14 cellular contexts compared by ENCODE assay signal in the genomic region with DNA sequence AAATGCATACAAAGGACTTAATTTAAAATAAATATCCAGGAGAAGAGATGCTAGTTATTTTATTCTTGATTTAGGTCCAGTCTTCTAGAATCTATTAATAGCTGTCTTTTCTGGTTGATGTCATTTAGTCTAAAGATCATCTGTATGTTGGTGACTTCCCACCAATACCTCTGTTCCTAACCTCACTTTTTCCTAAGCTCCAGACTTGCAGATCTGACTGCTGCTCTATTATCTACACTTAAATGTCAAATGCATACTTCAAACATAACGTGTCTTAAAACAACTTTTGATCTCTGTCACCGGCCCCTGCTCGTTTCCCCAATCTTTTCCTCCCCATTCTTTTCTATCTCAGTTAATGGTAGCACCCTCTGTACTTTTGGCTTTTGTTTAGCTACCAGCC.
DNase-seq lines count a peak whose midpoint lies in the region; ATAC-seq and TF ChIP-seq lines count a peak whose summit lies in the region.
"Had no signal": no experiment of that assay in that cellular context is flagged by ENCODE, and none has a peak within 500 bp of the region (broad histone marks: within the 10 kb centered on the region; RNA-seq: fewer than 3 reads in every experiment).

No MANE protein-coding gene starts in this region.

- no peaks in the 10 kb centered on the region for H3K79me1 ChIP-seq in IMR-90 (ENCODE audit: low read depth in 1 of 2, low read length in 2 of 2)

- no peak overlapping the region for H3K4ac ChIP-seq in IMR-90 (ENCODE audit: low read depth, low read length)

- H4K8ac ChIP-seq in IMR-90 (ENCODE audit: low read depth in 2 of 2, low read length in 2 of 2), result no peak overlapping the region

- peaks cover 22% of the 10 kb centered on the region for H3K4me1 Mint-ChIP-seq in activated CD4-positive, alpha-beta T cell treated with anti-CD3 and anti-CD28 coated beads for 36 hours
- peaks cover 29% of the 10 kb centered on the region for H3K4me1 Mint-ChIP-seq in stimulated activated memory B cell treated with anti-CD40 and anti-IgM and Interleukin-4, amounts not matched to agents 10 μg/mL and 1 μg/mL and 100 μg/mL, for 72 hours
- H3K4me1 Mint-ChIP-seq in CD4-positive, alpha-beta T cell (ENCODE audit: low read depth), result peaks cover 22% of the 10 kb centered on the region
- peaks cover 13% of the 10 kb centered on the region for H3K4me1 Mint-ChIP-seq in activated CD8-positive, alpha-beta memory T cell treated with anti-CD3 and anti-CD28 coated beads, Interleukin-2, amount 10 ng/mL, durations not matched to agents 7 days and 5 days

- no peak overlapping the region for H3K18ac ChIP-seq in IMR-90 (ENCODE audit: low read depth, low read length)

- no peak overlapping the region for H3K14ac ChIP-seq in IMR-90 (replicated peaks; ENCODE audit: low read depth, low read length)

- peaks cover 9% of the 10 kb centered on the region for H3K9me3 Mint-ChIP-seq in activated CD4-positive, alpha-beta T cell treated with anti-CD3 and anti-CD28 coated beads for 36 hours (ENCODE audit: low read depth)
- H3K9me3 Mint-ChIP-seq in stimulated activated memory B cell treated with anti-CD40 and anti-IgM and Interleukin-4, amounts not matched to agents 10 μg/mL and 1 μg/mL and 100 μg/mL, for 72 hours, result peaks cover 3% of the 10 kb centered on the region
- H3K9me3 Mint-ChIP-seq in CD4-positive, alpha-beta T cell, result no peaks in the 10 kb centered on the region
- H3K9me3 Mint-ChIP-seq in activated CD8-positive, alpha-beta memory T cell treated with anti-CD3 and anti-CD28 coated beads, Interleukin-2, amount 10 ng/mL, durations not matched to agents 7 days and 5 days (ENCODE audit: low read depth), result no peaks in the 10 kb centered on the region

- H3K27ac Mint-ChIP-seq in activated CD4-positive, alpha-beta T cell treated with anti-CD3 and anti-CD28 coated beads for 36 hours, result no peak overlapping the region
- no peak overlapping the region for H3K27ac Mint-ChIP-seq in stimulated activated memory B cell treated with anti-CD40 and anti-IgM and Interleukin-4, amounts not matched to agents 10 μg/mL and 1 μg/mL and 100 μg/mL, for 72 hours
- H3K27ac Mint-ChIP-seq in CD4-positive, alpha-beta T cell, result no peak overlapping the region
- no peak overlapping the region for H3K27ac Mint-ChIP-seq in activated CD8-positive, alpha-beta memory T cell treated with anti-CD3 and anti-CD28 coated beads, Interleukin-2, amount 10 ng/mL, durations not matched to agents 7 days and 5 days

- peak; percentile 16 for DNase-seq in activated CD4-positive, alpha-beta T cell treated with anti-CD3 and anti-CD28 coated beads for 36 hours
- no peak for DNase-seq in activated CD4-positive, alpha-beta T cell treated with anti-CD3 and anti-CD28 coated beads, Interleukin-2, amount 50 U/mL, for 1 hour
- DNase-seq in IMR-90, result no peak
- DNase-seq in CD4-positive, alpha-beta T cell, result no peak
- no peak for DNase-seq in activated CD8-positive, alpha-beta memory T cell treated with anti-CD3 and anti-CD28 coated beads, Interleukin-2, amount 10 ng/mL, durations not matched to agents 7 days and 5 days
- DNase-seq in LoVo (ENCODE audit: low spot score), result no peak
- DNase-seq: C1 segment of cervical spinal cord, MV-4-11, NCI-H1417, NCI-H1930, NCI-H2171, NCI-H446 treated with DMSO at 0.1 percent for 48 hours had no signal

- no peak overlapping the region for H3K4me3 Mint-ChIP-seq in activated CD4-positive, alpha-beta T cell treated with anti-CD3 and anti-CD28 coated beads for 36 hours
- no peak overlapping the region for H3K4me3 Mint-ChIP-seq in stimulated activated memory B cell treated with anti-CD40 and anti-IgM and Interleukin-4, amounts not matched to agents 10 μg/mL and 1 μg/mL and 100 μg/mL, for 72 hours
- no peak overlapping the region for H3K4me3 Mint-ChIP-seq in CD4-positive, alpha-beta T cell
- no peak overlapping the region for H3K4me3 Mint-ChIP-seq in activated CD8-positive, alpha-beta memory T cell treated with anti-CD3 and anti-CD28 coated beads, Interleukin-2, amount 10 ng/mL, durations not matched to agents 7 days and 5 days

- H2BK20ac ChIP-seq in IMR-90 (ENCODE audit: low read depth, low read length), result no peak overlapping the region

- no peak overlapping the region for H3K9ac ChIP-seq in IMR-90 (ENCODE audit: low read depth, low read length)

- TF ChIP-seq CTCF in IMR-90 (conservative IDR thresholded peaks at IDR 0.05; ENCODE audit: low read depth, low read length), result no peak
- TF ChIP-seq CTCF in CD4-positive, alpha-beta T cell (IDR thresholded peaks at IDR 0.05), result no peak

- no peak overlapping the region for H4K91ac ChIP-seq in IMR-90 (ENCODE audit: insufficient read depth, low read depth, low read length)

- in situ Hi-C loops in IMR-90 (cut with MboI; ENCODE audit: low sequenced_read_pairs), result no loop called here

- no peak overlapping the region for H3K4me3 ChIP-seq in IMR-90 (ENCODE audit: insufficient read depth, low read depth, low read length)

- H3K27ac ChIP-seq in IMR-90 (ENCODE audit: insufficient read depth, low read length) (no peak overlapping the region), cingulate gyrus (ENCODE audit: low read depth, low read length) (peak overlapping the region; percentile 24)
- no peak overlapping the region for H3K27ac ChIP-seq in CD4-positive, alpha-beta T cell (ENCODE audit: low read depth, low read length)

- H3K56ac ChIP-seq in IMR-90 (ENCODE audit: extremely low read depth, insufficient read depth, low read length), result no peak overlapping the region

- H3K9me3 ChIP-seq in IMR-90 (ENCODE audit: control insufficient read depth, insufficient read depth, low read length), result no peaks in the 10 kb centered on the region
- no peaks in the 10 kb centered on the region for H3K9me3 ChIP-seq in CD4-positive, alpha-beta T cell (ENCODE audit: control insufficient read depth, low read length)

- H2AK5ac ChIP-seq in IMR-90 (ENCODE audit: low read depth, low read length), result no peak overlapping the region

- POLR2A ChIA-PET in activated CD4-positive, alpha-beta T cell treated with anti-CD3 and anti-CD28 coated beads for 36 hours (lab: Charles Lee), result interaction anchor here (1.5 to 1.6 kb wide), 2 partner anchors 108 to 133 kb away, joined by 3 read pairs; partner anchors contain the start of gene STIM2
- POLR2A ChIA-PET in IMR-90 (lab: Charles Lee; ENCODE audit: unreplicated experiment), result no interaction called here
- POLR2A ChIA-PET in CD4-positive, alpha-beta T cell (lab: Charles Lee), result interaction anchor here (0.5 to 0.6 kb wide), 2 partner anchors 56 to 133 kb away, joined by 3 to 4 read pairs; partner anchors contain the start of gene STIM2

- dilution Hi-C loops in IMR-90 (cut with HindIII; ENCODE audit: low sequenced_read_pairs, unreplicated experiment), result no loop called here

- H2AFZ ChIP-seq in IMR-90 (replicated peaks; ENCODE audit: low read length, poor library complexity), result no peak overlapping the region

- peaks cover 12% of the 10 kb centered on the region for H3K36me3 Mint-ChIP-seq in activated CD4-positive, alpha-beta T cell treated with anti-CD3 and anti-CD28 coated beads for 36 hours (ENCODE audit: low read depth)
- peaks cover 20% of the 10 kb centered on the region for H3K36me3 Mint-ChIP-seq in stimulated activated memory B cell treated with anti-CD40 and anti-IgM and Interleukin-4, amounts not matched to agents 10 μg/mL and 1 μg/mL and 100 μg/mL, for 72 hours
- peaks cover 17% of the 10 kb centered on the region for H3K36me3 Mint-ChIP-seq in CD4-positive, alpha-beta T cell (ENCODE audit: low read depth)
- peaks cover 22% of the 10 kb centered on the region for H3K36me3 Mint-ChIP-seq in activated CD8-positive, alpha-beta memory T cell treated with anti-CD3 and anti-CD28 coated beads, Interleukin-2, amount 10 ng/mL, durations not matched to agents 7 days and 5 days

- TF ChIP-seq POLR2A in IMR-90 (IDR thresholded peaks at IDR 0.05; ENCODE audit: low read depth, low read length), result no peak

- H4K5ac ChIP-seq in IMR-90 (ENCODE audit: low read depth, low read length), result no peak overlapping the region

- H3K36me3 ChIP-seq in IMR-90 (ENCODE audit: control insufficient read depth, insufficient read depth, low read length), result no peaks in the 10 kb centered on the region

- CTCF ChIA-PET in activated CD4-positive, alpha-beta T cell treated with anti-CD3 and anti-CD28 coated beads for 36 hours (lab: Charles Lee), result interaction anchor here (0.5 to 5.3 kb wide), 6 partner anchors 10 to 186 kb away, joined by 3 to 41 read pairs (median 4); no protein-coding TSS in a partner anchor
- CTCF ChIA-PET in IMR-90 (lab: Yijun Ruan, JAX), result no interaction called here
- CTCF ChIA-PET in CD4-positive, alpha-beta T cell (lab: Charles Lee), result interaction anchor here (1.5 to 1.8 kb wide), 2 partner anchors 11 to 114 kb away, joined by 4 to 6 read pairs; no protein-coding TSS in a partner anchor
- CTCF ChIA-PET in activated CD8-positive, alpha-beta memory T cell treated with anti-CD3 and anti-CD28 coated beads, Interleukin-2, amount 10 ng/mL, durations not matched to agents 7 days and 5 days (lab: Charles Lee), result interaction anchor here (0.9 to 1.3 kb wide), 3 partner anchors 10 to 130 kb away, joined by 3 read pairs; no protein-coding TSS in a partner anchor

- no peak overlapping the region for H2BK5ac ChIP-seq in IMR-90 (ENCODE audit: low read depth, low read length, poor library complexity, severe bottlenecking)

- 38% methylated on average over 3 of the region's 3 CpGs; no CpG with 5 or more reads in 1 of the 2 experiments for WGBS in IMR-90 (ENCODE audit: extremely low coverage in 2 of 2, insufficient read length in 1 of 2), 2 experiments

- BruUV-seq in IMR-90 (replicated peaks; lab: Mats Ljungman, UMichigan), result no TSS peak

- peak; percentile 57 for ATAC-seq in activated CD4-positive, alpha-beta T cell treated with anti-CD3 and anti-CD28 coated beads for 36 hours
- ATAC-seq in IMR-90 (ENCODE audit: low read depth), result no peak
- ATAC-seq in stimulated activated memory B cell treated with anti-CD40 and anti-IgM and Interleukin-4, amounts not matched to agents 10 μg/mL and 1 μg/mL and 100 μg/mL, for 72 hours, result peak; percentile 18
- no peak for ATAC-seq in CD4-positive, alpha-beta T cell (ENCODE audit: poor library complexity)
- ATAC-seq in activated CD8-positive, alpha-beta memory T cell treated with anti-CD3 and anti-CD28 coated beads, Interleukin-2, amount 10 ng/mL, durations not matched to agents 7 days and 5 days, result no peak

- no peak overlapping the region for H2AK9ac ChIP-seq in IMR-90 (replicated peaks; ENCODE audit: low read depth, low read length, poor library complexity)

- H3K27me3 Mint-ChIP-seq in activated CD4-positive, alpha-beta T cell treated with anti-CD3 and anti-CD28 coated beads for 36 hours, result no peaks in the 10 kb centered on the region
- H3K27me3 Mint-ChIP-seq in stimulated activated memory B cell treated with anti-CD40 and anti-IgM and Interleukin-4, amounts not matched to agents 10 μg/mL and 1 μg/mL and 100 μg/mL, for 72 hours, result no peaks in the 10 kb centered on the region
- no peaks in the 10 kb centered on the region for H3K27me3 Mint-ChIP-seq in CD4-positive, alpha-beta T cell
- no peaks in the 10 kb centered on the region for H3K27me3 Mint-ChIP-seq in activated CD8-positive, alpha-beta memory T cell treated with anti-CD3 and anti-CD28 coated beads, Interleukin-2, amount 10 ng/mL, durations not matched to agents 7 days and 5 days

- no peak overlapping the region for H2BK120ac ChIP-seq in IMR-90 (ENCODE audit: low read depth, low read length)

- H3K9me1 ChIP-seq in IMR-90 (ENCODE audit: insufficient read depth, low read length), result no peaks in the 10 kb centered on the region

- no peaks in the 10 kb centered on the region for H4K20me1 ChIP-seq in IMR-90 (ENCODE audit: insufficient read depth, low read length)

- H3K4me1 ChIP-seq in IMR-90 (ENCODE audit: control insufficient read depth, insufficient read depth, low read length), result peaks cover 2% of the 10 kb centered on the region; the same call in 1 of the 2 replicates

- intact Hi-C loops in activated CD4-positive, alpha-beta T cell treated with anti-CD3 and anti-CD28 coated beads for 36 hours (cut with DNase I, micrococcal nuclease), result loop anchor here (1.0 to 10.0 kb wide), 5 partner anchors 9 to 1759 kb away; partner anchors contain the start of gene PI4K2B (in 1 of the 2)
- intact Hi-C loops in IMR-90 (cut with micrococcal nuclease), result no loop called here
- intact Hi-C loops in CD4-positive, alpha-beta T cell (cut with DNase I, micrococcal nuclease), result no loop called here

- no peak overlapping the region for H2BK15ac ChIP-seq in IMR-90 (ENCODE audit: low read depth, low read length)

- no peak overlapping the region for H3K4me2 ChIP-seq in IMR-90 (ENCODE audit: low read depth, low read length)

- H3K27me3 ChIP-seq in IMR-90 (ENCODE audit: control insufficient read depth, insufficient read depth, low read length), result no peaks in the 10 kb centered on the region
- no peaks in the 10 kb centered on the region for H3K27me3 ChIP-seq in CD4-positive, alpha-beta T cell (ENCODE audit: control insufficient read depth, insufficient read depth, low read length)

- H3K23ac ChIP-seq in IMR-90 (ENCODE audit: low read depth, low read length), result 0 out of 2 replicates have a peak overlapping the region, but pooled peaks have one; percentile 23

- TF ChIP-seq RAD21 in IMR-90 (IDR thresholded peaks at IDR 0.05; ENCODE audit: low read length), result no peak

Comparison
In these comparisons a context has a peak if more than half of its experiments do, and no peak if none do; other contexts are left out.
1. ATAC-seq: peak in activated CD4-positive, alpha-beta T cell treated with anti-CD3 and anti-CD28 coated beads for 36 hours (single experiment) and stimulated activated memory B cell treated with anti-CD40 and anti-IgM and Interleukin-4, amounts not matched to agents 10 μg/mL and 1 μg/mL and 100 μg/mL, for 72 hours (single experiment); none in IMR-90 (single experiment), CD4-positive, alpha-beta T cell (single experiment) and activated CD8-positive, alpha-beta memory T cell treated with anti-CD3 and anti-CD28 coated beads, Interleukin-2, amount 10 ng/mL, durations not matched to agents 7 days and 5 days (single experiment).
2. intact Hi-C loops: an anchor here in activated CD4-positive, alpha-beta T cell treated with anti-CD3 and anti-CD28 coated beads for 36 hours (1.0 to 10.0 kb wide); none called in IMR-90 and CD4-positive, alpha-beta T cell.